8 cellular contexts compared by ENCODE assay signal in the genomic region with DNA sequence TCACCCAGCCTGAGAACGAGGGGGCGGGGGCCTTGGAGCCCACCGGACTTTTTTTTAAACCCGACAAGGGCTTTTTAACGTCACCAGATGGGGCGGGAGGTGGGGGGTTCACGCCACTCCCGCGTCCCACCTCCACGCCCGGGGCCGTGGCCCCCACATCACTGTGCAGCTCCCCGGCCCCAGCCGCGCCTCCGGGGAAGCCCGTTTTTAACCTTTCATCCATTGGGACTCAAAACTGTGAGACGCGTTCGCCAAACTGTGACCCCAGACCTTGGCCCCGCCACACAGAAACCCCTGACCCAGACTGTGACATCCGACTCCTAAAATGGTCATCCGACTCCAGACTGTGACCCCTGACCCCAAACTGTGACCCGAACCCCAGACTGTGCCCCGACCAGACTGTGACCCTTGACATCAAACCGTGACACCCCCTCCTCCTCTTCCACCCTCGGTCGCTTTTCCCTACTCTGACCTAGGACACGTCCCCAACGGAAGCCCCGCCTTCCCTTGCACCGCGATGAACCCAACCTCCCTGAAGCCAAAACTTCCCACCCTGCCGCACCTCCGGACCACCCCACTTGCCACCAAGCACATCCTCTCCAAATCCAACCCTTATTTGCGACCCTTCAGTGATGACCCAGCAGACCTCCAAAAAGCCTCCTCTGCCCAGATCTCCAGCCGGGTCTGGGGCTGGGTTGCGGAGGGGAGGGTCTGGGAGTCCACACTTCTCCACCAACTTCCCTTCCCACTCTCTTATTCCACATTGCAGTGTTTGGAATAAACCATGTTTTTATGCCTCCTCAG. TPM values are rescaled to one million over a fixed set of nuclear protein-coding genes. Genes with fewer than 3 reads are reported as not detected.
A peak's percentile ranks its signal among the peaks of the same experiment; 100 is the strongest.
DNase-seq lines count a peak whose midpoint lies in the region; ATAC-seq and TF ChIP-seq lines count a peak whose summit lies in the region.

No MANE protein-coding gene starts in this region.

- H3K27ac Mint-ChIP-seq in activated CD4-positive, alpha-beta memory T cell treated with anti-CD3 and anti-CD28 coated beads, Interleukin-2, amount 10 ng/mL, durations not matched to agents 7 days and 5 days, result no peak overlapping the region

- POLR2A ChIA-PET in activated CD4-positive, alpha-beta memory T cell treated with anti-CD3 and anti-CD28 coated beads, Interleukin-2, amount 10 ng/mL, durations not matched to agents 7 days and 5 days (lab: Charles Lee), result interaction anchor here (0.8 to 1.7 kb wide), 3 partner anchors 13 to 80 kb away, joined by 3 to 4 read pairs (median 3); a partner anchor contains a TSS

- peaks cover 19% of the 10 kb centered on the region for H3K36me3 Mint-ChIP-seq in activated CD4-positive, alpha-beta memory T cell treated with anti-CD3 and anti-CD28 coated beads, Interleukin-2, amount 10 ng/mL, durations not matched to agents 7 days and 5 days (ENCODE audit: low read depth)

- TF ChIP-seq POLR2A in uterus (IDR thresholded peaks at IDR 0.05), result no peak

- H3K36me3 ChIP-seq in right atrium auricular region (peaks cover 18% of the 10 kb centered on the region), uterus (no peaks in the 10 kb centered on the region)

- peaks cover 0 to 27% of the 10 kb centered on the region in 2 donors for H3K4me1 ChIP-seq in right atrium auricular region
- no peaks in the 10 kb centered on the region for H3K4me1 ChIP-seq in uterus

- intact Hi-C loops in Right ventricle myocardium inferior (cut with DNase I) (no loop called here), uterus (cut with DNase I; ENCODE audit: low total_unique reads) (loop anchor here (10.0 kb wide), 1 partner anchor 50 kb away; a partner anchor contains a TSS)

- TF ChIP-seq CTCF in right atrium auricular region (IDR thresholded peaks at IDR 0.05) (no peak), uterus (IDR thresholded peaks at IDR 0.05) (no peak)

- peak overlapping the region; percentile 87 to 90 for H3K27ac ChIP-seq in right atrium auricular region
- peak overlapping the region; percentile 98 for H3K27ac ChIP-seq in layer of hippocampus (ENCODE audit: low read depth, low read length)
- H3K27ac ChIP-seq in uterus, result peak overlapping the region; percentile 87 to 91

- H3K4me1 Mint-ChIP-seq in activated CD4-positive, alpha-beta memory T cell treated with anti-CD3 and anti-CD28 coated beads, Interleukin-2, amount 10 ng/mL, durations not matched to agents 7 days and 5 days, result peaks cover 42% of the 10 kb centered on the region

- ATAC-seq in Right ventricle myocardium inferior, result no peak
- no peak for ATAC-seq in activated CD4-positive, CD25-positive, alpha-beta regulatory T cell treated with anti-CD3 and anti-CD28 coated beads, Interleukin-2, amount 50 U/mL, for 24 hours

- H3K27me3 ChIP-seq in right atrium auricular region (peaks cover 0 to 4% of the 10 kb centered on the region in 2 donors), layer of hippocampus (ENCODE audit: control insufficient read depth, insufficient read depth, low read length) (peaks cover 4% of the 10 kb centered on the region), uterus (peaks cover 0 to 2% of the 10 kb centered on the region in 2 donors)

- DNase-seq in right atrium auricular region (ENCODE audit: low spot score) (no peak), Right ventricle myocardium inferior (ENCODE audit: missing footprints) (no peak), uterus (peak in 1 of 2 donors; percentile 37), mucosa of gallbladder (ENCODE audit: low spot score) (no peak), activated gamma-delta T cell treated with Interleukin-2 at 50 U/mL for 16 hours (no peak)
- DNase-seq in activated CD4-positive, alpha-beta memory T cell treated with anti-CD3 and anti-CD28 coated beads, Interleukin-2, amount 10 ng/mL, durations not matched to agents 7 days and 5 days, result no peak

- H3K9me3 ChIP-seq in right atrium auricular region (no peaks in the 10 kb centered on the region), uterus (no peaks in the 10 kb centered on the region)

- peak overlapping the region; percentile 83 for H3K4me3 Mint-ChIP-seq in activated CD4-positive, alpha-beta memory T cell treated with anti-CD3 and anti-CD28 coated beads, Interleukin-2, amount 10 ng/mL, durations not matched to agents 7 days and 5 days

- H3K27me3 Mint-ChIP-seq in activated CD4-positive, alpha-beta memory T cell treated with anti-CD3 and anti-CD28 coated beads, Interleukin-2, amount 10 ng/mL, durations not matched to agents 7 days and 5 days, result peaks cover 25% of the 10 kb centered on the region

- no peaks in the 10 kb centered on the region for H3K9me3 Mint-ChIP-seq in activated CD4-positive, alpha-beta memory T cell treated with anti-CD3 and anti-CD28 coated beads, Interleukin-2, amount 10 ng/mL, durations not matched to agents 7 days and 5 days

- H3K4me3 ChIP-seq in right atrium auricular region (peak overlapping the region; percentile 95 to 97), uterus (peak overlapping the region in 1 of 2 donors; percentile 87)

- CTCF ChIA-PET in activated CD4-positive, alpha-beta memory T cell treated with anti-CD3 and anti-CD28 coated beads, Interleukin-2, amount 10 ng/mL, durations not matched to agents 7 days and 5 days (lab: Charles Lee), result interaction anchor here (0.6 to 1.1 kb wide), 3 partner anchors 41 to 53 kb away, joined by 3 read pairs; a partner anchor contains a TSS

RNA-seq across cellular contexts. Expression of a gene that starts 1.5 kb away (rescaled TPM):
- 10 to 100 TPM; 10.8 to 19.8 TPM for total RNA-seq in right atrium auricular region
- total RNA-seq in Right ventricle myocardium inferior, result 17.7 TPM
- 10 to 100 TPM; 25.6 to 27.1 TPM for total RNA-seq in activated CD4-positive, alpha-beta memory T cell treated with anti-CD3 and anti-CD28 coated beads, Interleukin-2, amount 10 ng/mL, durations not matched to agents 7 days and 5 days
- total RNA-seq in uterus, result 10 to 100 TPM in 2 of 4 donors, 1 to 10 TPM in 2; 7.7 to 33.8 (median 21.3) TPM
- total RNA-seq in mucosa of gallbladder, result 27.6 TPM

RNA-seq across cellular contexts. Expression of a gene that starts 11.0 kb away (rescaled TPM):
- total RNA-seq in right atrium auricular region, result under 1 TPM; 0.26 to 0.31 TPM
- 0.19 TPM for total RNA-seq in Right ventricle myocardium inferior
- under 1 TPM; 0.73 to 0.86 TPM for total RNA-seq in activated CD4-positive, alpha-beta memory T cell treated with anti-CD3 and anti-CD28 coated beads, Interleukin-2, amount 10 ng/mL, durations not matched to agents 7 days and 5 days
- total RNA-seq in uterus, result 1 to 10 TPM in 2 of 4 donors, under 1 TPM in 1, not detected in 1; 0.29 to 2.2 (median 1.2) TPM
- total RNA-seq in mucosa of gallbladder, result 1.0 TPM

RNA-seq across cellular contexts. Expression of a gene that starts 24.8 kb away (rescaled TPM):
- total RNA-seq in right atrium auricular region (10 to 100 TPM; 13.3 to 22.5 TPM), Right ventricle myocardium inferior (30.7 TPM), uterus (10 to 100 TPM in 3 of 4 donors, 1 to 10 TPM in 1; 7.2 to 70.3 (median 36.5) TPM), mucosa of gallbladder (141 TPM)
- 10 to 100 TPM; 53.2 to 55.3 TPM for total RNA-seq in activated CD4-positive, alpha-beta memory T cell treated with anti-CD3 and anti-CD28 coated beads, Interleukin-2, amount 10 ng/mL, durations not matched to agents 7 days and 5 days

RNA-seq across cellular contexts. Expression of a gene that starts 50.9 kb away (rescaled TPM):
- total RNA-seq in right atrium auricular region, result under 1 TPM; 0.31 to 0.33 TPM
- total RNA-seq in Right ventricle myocardium inferior, result 0.38 TPM
- total RNA-seq in activated CD4-positive, alpha-beta memory T cell treated with anti-CD3 and anti-CD28 coated beads, Interleukin-2, amount 10 ng/mL, durations not matched to agents 7 days and 5 days, result under 1 TPM; 0.18 TPM
- total RNA-seq in uterus, result 1 to 10 TPM in 1 of 4 donors, under 1 TPM in 2, not detected in 1; under 0.01 to 2.4 (median 0.21) TPM
- 0.69 TPM for total RNA-seq in mucosa of gallbladder

RNA-seq across cellular contexts. Expression of a gene that starts 53.0 kb away (rescaled TPM):
- total RNA-seq in right atrium auricular region (10 to 100 TPM; 74.1 to 82.0 TPM), Right ventricle myocardium inferior (73.5 TPM), uterus (100 to 1,000 TPM in 2 of 4 donors, 10 to 100 TPM in 2; 58.5 to 137 (median 89.3) TPM), mucosa of gallbladder (205 TPM)
- total RNA-seq in activated CD4-positive, alpha-beta memory T cell treated with anti-CD3 and anti-CD28 coated beads, Interleukin-2, amount 10 ng/mL, durations not matched to agents 7 days and 5 days, result 10 to 100 TPM; 91.8 to 94.4 TPM
